9 cellular contexts compared by ENCODE assay signal in genomic region chr9:124869466-124869985, GRCh38. TPM values are rescaled to one million over a fixed set of nuclear protein-coding genes. Genes with fewer than 3 reads are reported as not detected.
DNase-seq lines count a peak whose midpoint lies in the region; ATAC-seq and TF ChIP-seq lines count a peak whose summit lies in the region.
"Had no signal": no experiment of that assay in that cellular context is flagged by ENCODE, and none has a peak within 500 bp of the region (broad histone marks: within the 10 kb centered on the region; RNA-seq: fewer than 3 reads in every experiment).

No MANE protein-coding gene starts in this region.

- no peak for DNase-seq in GM12864 (ENCODE audit: low read depth)
- peak in 1 of 2 donors; percentile 29 for DNase-seq in central memory CD8-positive, alpha-beta T cell (ENCODE audit: low spot score in 2 of 2)
- peak in 1 of 2 donors; percentile 91 for DNase-seq in lower leg skin (ENCODE audit: low spot score in 2 of 2)
- no peak for DNase-seq in occipital lobe (lab: John Stamatoyannopoulos, UW)
- no peak for DNase-seq in mucosa of gallbladder (ENCODE audit: low spot score)

- peaks cover 0 to 16% (median 9%) of the 10 kb centered on the region in 5 donors for H3K36me3 ChIP-seq in subcutaneous abdominal adipose tissue (ENCODE audit: control insufficient read depth in 5 of 5, insufficient read depth in 5 of 5, low read length in 5 of 5)

- peak overlapping the region; percentile 89 to 98 (median 97) for H3K9ac ChIP-seq in subcutaneous abdominal adipose tissue (ENCODE audit: low read length in 5 of 5)

- peak overlapping the region; percentile 97 for H3K4me3 Mint-ChIP-seq in T-helper 1 cell treated with Interleukin-12 subunit alpha and Interleukin-12 subunit beta and Interleukin-4 antibody, amounts not matched to agents 30 μg/mL and 1 μg/mL, for 36 hours
- peak overlapping the region; percentile 95 for H3K4me3 Mint-ChIP-seq in central memory CD8-positive, alpha-beta T cell

- no peaks in the 10 kb centered on the region for H3K27me3 Mint-ChIP-seq in T-helper 1 cell treated with Interleukin-12 subunit alpha and Interleukin-12 subunit beta and Interleukin-4 antibody, amounts not matched to agents 30 μg/mL and 1 μg/mL, for 36 hours (ENCODE audit: low read depth)
- no peaks in the 10 kb centered on the region for H3K27me3 Mint-ChIP-seq in central memory CD8-positive, alpha-beta T cell

- ATAC-seq in HG02798 (IDR thresholded peaks at IDR 0.05; ENCODE audit: poor library complexity, unreplicated experiment), result peak; percentile 10
- ATAC-seq in central memory CD8-positive, alpha-beta T cell (replicated peaks; ENCODE audit: extremely low read depth, poor library complexity, severe bottlenecking), result peak; percentile 22

- H3K27ac ChIP-seq in subcutaneous abdominal adipose tissue (ENCODE audit: low read depth, low read length), result peak overlapping the region; percentile 97

- peak overlapping the region; percentile 99 for H3K4me3 ChIP-seq in GM12864 (ENCODE audit: low read depth, low read length)
- peak overlapping the region; percentile 94 for H3K4me3 ChIP-seq in lower leg skin (ENCODE audit: low read depth, poor library complexity, severe bottlenecking)
- peak overlapping the region; percentile 78 to 93 (median 91) for H3K4me3 ChIP-seq in subcutaneous abdominal adipose tissue (ENCODE audit: low read depth in 1 of 5, low read length in 5 of 5)

- no peaks in the 10 kb centered on the region for H3K9me3 ChIP-seq in subcutaneous abdominal adipose tissue (ENCODE audit: control insufficient read depth in 5 of 5, low read length in 5 of 5)

- peak overlapping the region; percentile 95 for H3K27ac Mint-ChIP-seq in T-helper 1 cell treated with Interleukin-12 subunit alpha and Interleukin-12 subunit beta and Interleukin-4 antibody, amounts not matched to agents 30 μg/mL and 1 μg/mL, for 36 hours
- peak overlapping the region; percentile 93 for H3K27ac Mint-ChIP-seq in central memory CD8-positive, alpha-beta T cell (ENCODE audit: low read depth)

- H3K4me1 Mint-ChIP-seq in T-helper 1 cell treated with Interleukin-12 subunit alpha and Interleukin-12 subunit beta and Interleukin-4 antibody, amounts not matched to agents 30 μg/mL and 1 μg/mL, for 36 hours (ENCODE audit: low read depth), result peaks cover 41% of the 10 kb centered on the region
- peaks cover 60% of the 10 kb centered on the region for H3K4me1 Mint-ChIP-seq in central memory CD8-positive, alpha-beta T cell

- peaks cover 31% of the 10 kb centered on the region for H3K36me3 Mint-ChIP-seq in T-helper 1 cell treated with Interleukin-12 subunit alpha and Interleukin-12 subunit beta and Interleukin-4 antibody, amounts not matched to agents 30 μg/mL and 1 μg/mL, for 36 hours (ENCODE audit: low read depth)
- H3K36me3 Mint-ChIP-seq in central memory CD8-positive, alpha-beta T cell (ENCODE audit: insufficient read depth), result peaks cover 46% of the 10 kb centered on the region

- intact Hi-C loops in lower leg skin (cut with DNase I; ENCODE audit: low total_unique reads), result no loop called here

- TF ChIP-seq CTCF in GM12864 (IDR thresholded peaks at IDR 0.05; ENCODE audit: low read depth, low read length, missing control alignments) (no peak), lower leg skin (IDR thresholded peaks at IDR 0.05) (no peak)

- no peaks in the 10 kb centered on the region for H3K27me3 ChIP-seq in subcutaneous abdominal adipose tissue (ENCODE audit: control insufficient read depth in 5 of 5, insufficient read depth in 4 of 5, low read length in 5 of 5)

- no peak for TF ChIP-seq POLR2A in lower leg skin (IDR thresholded peaks at IDR 0.05)

- WGBS in lower leg skin, 2 donors, result 0 to 1% methylated on average over 36 to 39 of the region's 41 CpGs

- peaks cover 10 to 53% (median 40%) of the 10 kb centered on the region in 5 donors for H3K4me1 ChIP-seq in subcutaneous abdominal adipose tissue (ENCODE audit: control insufficient read depth in 5 of 5, insufficient read depth in 5 of 5, low read length in 5 of 5)

- H3K9me3 Mint-ChIP-seq in T-helper 1 cell treated with Interleukin-12 subunit alpha and Interleukin-12 subunit beta and Interleukin-4 antibody, amounts not matched to agents 30 μg/mL and 1 μg/mL, for 36 hours, result no peaks in the 10 kb centered on the region
- no peaks in the 10 kb centered on the region for H3K9me3 Mint-ChIP-seq in central memory CD8-positive, alpha-beta T cell

RNA-seq across cellular contexts. Expression of gene ARPC5L, which starts 7.6 kb away (rescaled TPM):
- total RNA-seq in lower leg skin (10 to 100 TPM; 34.8 to 45.5 (median 42.3) TPM), occipital lobe (10.1 TPM), mucosa of gallbladder (33.7 TPM)

RNA-seq across cellular contexts. Expression of gene RPL35, which starts 7.8 kb away (rescaled TPM):
- total RNA-seq in lower leg skin, result 1,000 to 10,000 TPM; 2,721 to 5,210 (median 3,159) TPM
- 686 TPM for total RNA-seq in occipital lobe
- total RNA-seq in mucosa of gallbladder, result 704 TPM

RNA-seq across cellular contexts. Expression of gene WDR38, which starts 16.3 kb away (rescaled TPM):
- total RNA-seq in lower leg skin (not detected), occipital lobe (not detected), mucosa of gallbladder (not detected)
- total RNA-seq: T-helper 1 cell treated with Interleukin-12 subunit alpha and Interleukin-12 subunit beta and Interleukin-4 antibody, amounts not matched to agents 30 ng/mL and 1 ng/mL, for 36 hours had no signal
